Comparison of ENCODE assay signal across 19 cellular contexts in genomic region chr1:225860860-225861441, GRCh38. TPM values are rescaled to one million over a fixed set of nuclear protein-coding genes. Genes with fewer than 3 reads are reported as not detected.
A peak's percentile ranks its signal among the peaks of the same experiment; 100 is the strongest.
DNase-seq lines count a peak whose midpoint lies in the region; ATAC-seq, FAIRE-seq and TF ChIP-seq lines count a peak whose summit lies in the region.
"Had no signal": no experiment of that assay in that cellular context is flagged by ENCODE, and none has a peak within 500 bp of the region (broad histone marks: within the 10 kb centered on the region; RNA-seq: fewer than 3 reads in every experiment).

No MANE protein-coding gene starts in this region.

- ATAC-seq in GM12878 (no peak), GM21528 (IDR thresholded peaks at IDR 0.05; ENCODE audit: low FRiP score, unreplicated experiment) (no peak)
- no peak for ATAC-seq in naive thymus-derived CD4-positive, alpha-beta T cell
- ATAC-seq: HCT116 had no signal

- in situ Hi-C loops in GM12878 (cut with MboI), result no loop called here
- in situ Hi-C loops in HAP-1 (cut with MboI; ENCODE audit: low sequenced_read_pairs), result no loop called here

- no peaks in the 10 kb centered on the region for H3K9me3 ChIP-seq in CD4-positive, alpha-beta memory T cell (ENCODE audit: control insufficient read depth in 1 of 2, low read length in 2 of 2)
- no peaks in the 10 kb centered on the region for H3K9me3 ChIP-seq in GM12878 (replicated peaks; ENCODE audit: control insufficient read depth, insufficient read depth, low read length)
- H3K9me3 ChIP-seq in naive thymus-derived CD4-positive, alpha-beta T cell (ENCODE audit: control insufficient read depth in 2 of 3, low read length in 3 of 3), result no peaks in the 10 kb centered on the region
- H3K9me3 ChIP-seq in HAP-1, result no peaks in the 10 kb centered on the region
- H3K9me3 ChIP-seq: Peyer's patch had no signal

- TF ChIP-seq CTCF in GM12878 (IDR thresholded peaks at IDR 0.05 in 2 of 3, conservative IDR thresholded peaks at IDR 0.05 in 1 of 3; ENCODE audit: control insufficient read depth in 2 of 3, extremely low read depth in 1 of 3, insufficient read depth in 1 of 3, low read depth in 3 of 3, low read length in 3 of 3), result no peak

- H3K4me1 Mint-ChIP-seq in CD4-positive, alpha-beta memory T cell, result peaks cover 6 to 49% (median 23%) of the 10 kb centered on the region in 4 donors
- peaks cover 12 to 24% (median 19%) of the 10 kb centered on the region in 7 donors for H3K4me1 Mint-ChIP-seq in naive thymus-derived CD4-positive, alpha-beta T cell

- no peak overlapping the region for H3K4me2 ChIP-seq in GM12878 (ENCODE audit: control insufficient read depth, insufficient read depth)

- H4K20me1 ChIP-seq in GM12878 (ENCODE audit: control insufficient read depth, insufficient read depth), result no peaks in the 10 kb centered on the region

- no peaks in the 10 kb centered on the region for H3K9me3 Mint-ChIP-seq in CD4-positive, alpha-beta memory T cell
- no peaks in the 10 kb centered on the region for H3K9me3 Mint-ChIP-seq in naive thymus-derived CD4-positive, alpha-beta T cell

- SMC1A ChIA-PET in GM12878 (lab: Charles Lee; ENCODE audit: uncharacterized antibody, unreplicated experiment), result no interaction called here

- peaks cover 53 to 85% of the 10 kb centered on the region in 2 donors for H3K36me3 Mint-ChIP-seq in CD4-positive, alpha-beta memory T cell
- H3K36me3 Mint-ChIP-seq in naive thymus-derived CD4-positive, alpha-beta T cell, result peaks cover 7 to 64% (median 30%) of the 10 kb centered on the region in 5 donors

- intact Hi-C loops in CD4-positive, alpha-beta memory T cell (cut with micrococcal nuclease), result no loop called here
- intact Hi-C loops in GM12878 (cut with micrococcal nuclease; ENCODE audit: unreplicated experiment), result no loop called here
- intact Hi-C loops in naive thymus-derived CD4-positive, alpha-beta T cell (cut with micrococcal nuclease), result no loop called here

- H3K79me2 ChIP-seq in GM12878 (ENCODE audit: control insufficient read depth, insufficient read depth, low read length), result no peaks in the 10 kb centered on the region

- no peak for TF ChIP-seq EP300 in GM12878 (IDR thresholded peaks at IDR 0.05; ENCODE audit: borderline replicate concordance in 1 of 2, control insufficient read depth in 1 of 2, low read depth in 2 of 2, low read length in 2 of 2)

- no TSS peak for BruUV-seq in GM12878 (replicated peaks; lab: Mats Ljungman, UMichigan)

- no peak overlapping the region for H3K4me3 Mint-ChIP-seq in CD4-positive, alpha-beta memory T cell
- H3K4me3 Mint-ChIP-seq in naive thymus-derived CD4-positive, alpha-beta T cell, result no peak overlapping the region

- FAIRE-seq in GM12878 (lab: Jason Lieb, UNC), result no peak
- FAIRE-seq: GM12891 had no signal

- no peak for TF ChIP-seq RAD21 in GM12878 (IDR thresholded peaks at IDR 0.05; ENCODE audit: insufficient read depth, low read depth, low read length)

- no peak overlapping the region for H3K9ac ChIP-seq in GM12878 (ENCODE audit: control insufficient read depth, insufficient read depth, low read length)

- CTCF ChIA-PET in CD4-positive, alpha-beta memory T cell (lab: Charles Lee; ENCODE audit: partially characterized antibody), result interaction anchor here (0.6 to 1.3 kb wide), 2 partner anchors 15 to 50 kb away, joined by 3 read pairs; no protein-coding TSS in a partner anchor
- CTCF ChIA-PET in GM12878 (lab: Yijun Ruan, JAX), result no interaction called here
- CTCF ChIA-PET in naive thymus-derived CD4-positive, alpha-beta T cell (lab: Charles Lee), result interaction anchor here (2.3 kb wide), 1 partner anchor 50 kb away, joined by 7 read pairs; no protein-coding TSS in a partner anchor

- RAD21 ChIA-PET in GM12878 (lab: Charles Lee; ENCODE audit: unreplicated experiment), result no interaction called here

- peak overlapping the region in 4 of 7 donors; percentile 18 to 78 (median 68) for H3K27ac Mint-ChIP-seq in CD4-positive, alpha-beta memory T cell
- H3K27ac Mint-ChIP-seq in naive thymus-derived CD4-positive, alpha-beta T cell, result peak overlapping the region in 6 of 9 donors; percentile 28 to 84 (median 72)

- no peaks in the 10 kb centered on the region for H3K27me3 Mint-ChIP-seq in CD4-positive, alpha-beta memory T cell
- H3K27me3 Mint-ChIP-seq in naive thymus-derived CD4-positive, alpha-beta T cell, result no peaks in the 10 kb centered on the region

- no peak overlapping the region for H3K27ac ChIP-seq in CD4-positive, alpha-beta memory T cell (ENCODE audit: low read depth, low read length)
- H3K27ac ChIP-seq in GM12878 (ENCODE audit: control insufficient read depth, insufficient read depth), result no peak overlapping the region
- no peak overlapping the region for H3K27ac ChIP-seq in naive thymus-derived CD4-positive, alpha-beta T cell (ENCODE audit: low read depth, low read length)
- H3K27ac ChIP-seq: HL-60, Peyer's patch had no signal

- H3K4me1 ChIP-seq in CD4-positive, alpha-beta memory T cell (ENCODE audit: insufficient read depth, low read length), result peaks cover 9% of the 10 kb centered on the region
- H3K4me1 ChIP-seq in GM12878 (ENCODE audit: control insufficient read depth, insufficient read depth, low read length) (peaks cover 2% of the 10 kb centered on the region), HAP-1 (peaks cover 10% of the 10 kb centered on the region)
- peaks cover 5 to 9% of the 10 kb centered on the region in 2 donors for H3K4me1 ChIP-seq in naive thymus-derived CD4-positive, alpha-beta T cell (ENCODE audit: control insufficient read depth in 2 of 2, insufficient read depth in 2 of 2, low read length in 2 of 2)

- no peak overlapping the region for H3K4me3 ChIP-seq in CD4-positive, alpha-beta memory T cell (ENCODE audit: low read length in 2 of 2)
- H3K4me3 ChIP-seq in GM12878 (no peak overlapping the region), HAP-1 (no peak overlapping the region)
- H3K4me3 ChIP-seq in naive thymus-derived CD4-positive, alpha-beta T cell (ENCODE audit: low read length), result no peak overlapping the region
- H3K4me3 ChIP-seq: Peyer's patch had no signal

- H3K36me3 ChIP-seq in CD4-positive, alpha-beta memory T cell (ENCODE audit: insufficient read depth, low read length), result peaks cover 87% of the 10 kb centered on the region
- H3K36me3 ChIP-seq in GM12878 (ENCODE audit: control insufficient read depth in 2 of 2, insufficient read depth in 2 of 2, low read length in 1 of 2), result peaks cover 14 to 15% of the 10 kb centered on the region in 2 experiments
- peaks cover 51 to 100% (median 57%) of the 10 kb centered on the region in 3 experiments for H3K36me3 ChIP-seq in naive thymus-derived CD4-positive, alpha-beta T cell (ENCODE audit: control insufficient read depth in 2 of 3, insufficient read depth in 3 of 3, low read length in 3 of 3)
- peaks cover 40% of the 10 kb centered on the region for H3K36me3 ChIP-seq in HAP-1 (replicated peaks)

- POLR2A ChIA-PET in CD4-positive, alpha-beta memory T cell (lab: Charles Lee; ENCODE audit: partially characterized antibody), result interaction anchor here (2.4 to 2.9 kb wide), 2 partner anchors 10 to 21 kb away, joined by 11 to 21 read pairs; partner anchors contain the start of gene TMEM63A
- POLR2A ChIA-PET in GM12878 (lab: Charles Lee), result no interaction called here
- POLR2A ChIA-PET in naive thymus-derived CD4-positive, alpha-beta T cell (lab: Charles Lee), result interaction anchor here (0.6 to 4.5 kb wide), 6 partner anchors 12 to 345 kb away, joined by 3 to 32 read pairs (median 3); partner anchors contain the start of genes SRP9 and TMEM63A

- 88% methylated on average over 7 of the region's 7 CpGs for WGBS in GM12878 (ENCODE audit: insufficient coverage, insufficient replicate concordance, low lambda C conversion rate, missing lambda C conversion rate)

- H3K27me3 ChIP-seq in CD4-positive, alpha-beta memory T cell (ENCODE audit: insufficient read depth, low read length), result no peaks in the 10 kb centered on the region
- no peaks in the 10 kb centered on the region for H3K27me3 ChIP-seq in GM12878 (replicated peaks in 1 of 2; ENCODE audit: control insufficient read depth in 2 of 2, insufficient read depth in 2 of 2, low read length in 1 of 2)
- no peaks in the 10 kb centered on the region for H3K27me3 ChIP-seq in naive thymus-derived CD4-positive, alpha-beta T cell (ENCODE audit: control insufficient read depth in 2 of 2, insufficient read depth in 2 of 2, low read length in 2 of 2)
- H3K27me3 ChIP-seq in HAP-1 (ENCODE audit: low read depth), result no peaks in the 10 kb centered on the region
- H3K27me3 ChIP-seq: Peyer's patch had no signal

- no peak overlapping the region for H2AFZ ChIP-seq in GM12878 (ENCODE audit: control insufficient read depth, low read depth, low read length)

- no peak for TF ChIP-seq POLR2A in GM12878 (IDR thresholded peaks at IDR 0.05; ENCODE audit: low read depth, low read length)

- peak; percentile 61 for DNase-seq in NCI-H2171 treated with DMSO at 0.1 percent for 48 hours (lab: John Stamatoyannopoulos, UW)
- DNase-seq in NCI-H2171 (lab: John Stamatoyannopoulos, UW), result no peak
- DNase-seq in CD4-positive, alpha-beta memory T cell, result no peak
- no peak for DNase-seq in GM12878 (ENCODE audit: low read depth, low spot score)
- DNase-seq in naive thymus-derived CD4-positive, alpha-beta T cell, result no peak
- DNase-seq in HAP-1 (ENCODE audit: low spot score in 2 of 2), result no peak
- no peak for DNase-seq in midbrain (lab: John Stamatoyannopoulos, UW)
- DNase-seq: C1 segment of cervical spinal cord, KG1, NCI-H1092, NCI-H1694, NCI-H510A treated with DMSO at 0.1 percent for 48 hours, Peyer's patch, SHP77 had no signal

RNA-seq across cellular contexts. Expression of gene TMEM63A, which starts 21.2 kb away (rescaled TPM):
- 100 to 1,000 TPM; 476 to 507 TPM for total RNA-seq in CD4-positive, alpha-beta memory T cell
- 10 to 100 TPM; 46.2 to 79.5 TPM for polyA plus RNA-seq in CD4-positive, alpha-beta memory T cell
- total RNA-seq in GM12878 (2013; cell fraction: nucleolus; rRNA removed), result 302 and 309 TPM in 2 replicates
- total RNA-seq in GM12878 (2014; rRNA removed), result 12.0 TPM in 2 replicates
- 8.7 and 10.4 TPM in 2 replicates for total RNA-seq in GM12878 (2014; rRNA removed; fragmentation: Illumina TruSeq; extraction: Trizol)
- 27.6 and 31.8 TPM in 2 replicates for total RNA-seq in GM12878 (2021)
- 9.4 TPM for polyA plus RNA-seq in GM12878 (2011; ENCODE audit: low read depth)
- 21.0 and 33.5 TPM in 2 replicates for polyA plus RNA-seq in GM12878 (2011; rRNA removed)
- 18.1 and 18.5 TPM in 2 replicates for polyA plus RNA-seq in GM12878 (2011; cell fraction: cytosol; rRNA removed)
- polyA plus RNA-seq in GM12878 (2011; cell fraction: nucleus; rRNA removed), result 203 and 271 TPM in 2 replicates
- 18.2 and 27.5 TPM in 2 replicates for polyA plus RNA-seq in GM12878 (2012)
- 19.6 and 20.1 TPM in 2 replicates for polyA plus RNA-seq in GM12878 (2014; fragmentation: Illumina TruSeq; extraction: Trizol)
- polyA plus RNA-seq in GM12878 (2014; fragmentation: Nextera tagmentation; extraction: Ambion mirVana), result 1 to 10 TPM; 1.3 to 1.8 TPM
- polyA plus RNA-seq in GM12878 (2014; rRNA removed), result 17.2 and 20.2 TPM in 2 replicates
- polyA plus RNA-seq in GM12878 (2016; fragmentation: Nextera tagmentation; extraction: Ambion mirVana), result 10 to 100 TPM; 14.4 to 15.9 TPM
- polyA minus RNA-seq in GM12878 (2011; rRNA and poly(A)+ RNA removed), result 37.9 and 46.4 TPM in 2 replicates
- 7.7 and 11.4 TPM in 2 replicates for polyA minus RNA-seq in GM12878 (2011; cell fraction: cytosol; rRNA and poly(A)+ RNA removed)
- polyA minus RNA-seq in GM12878 (2011; cell fraction: nucleus; rRNA and poly(A)+ RNA removed), result 61.2 and 88.9 TPM in 2 replicates
- total RNA-seq in naive thymus-derived CD4-positive, alpha-beta T cell, result 100 to 1,000 TPM; 189 to 611 (median 383) TPM
- polyA plus RNA-seq in naive thymus-derived CD4-positive, alpha-beta T cell, result 10 to 100 TPM; 55.0 to 85.3 TPM

RNA-seq across cellular contexts. Expression of gene LEFTY1, which starts 28.0 kb away (rescaled TPM):
- total RNA-seq in CD4-positive, alpha-beta memory T cell, result under 1 TPM; 0.55 to 0.75 TPM
- polyA plus RNA-seq in CD4-positive, alpha-beta memory T cell, result not detected
- not detected in 2 replicates for total RNA-seq in GM12878 (2013; cell fraction: nucleolus; rRNA removed)
- total RNA-seq in GM12878 (2014; rRNA removed), result 0.06 TPM in 1 of 2 replicates, not detected in the other
- total RNA-seq in GM12878 (2014; rRNA removed; fragmentation: Illumina TruSeq; extraction: Trizol), result not detected in 2 replicates
- 0.27 TPM in 1 of 2 replicates, not detected in the other for total RNA-seq in GM12878 (2021)
- not detected for polyA plus RNA-seq in GM12878 (2011; ENCODE audit: low read depth)
- not detected in 2 replicates for polyA plus RNA-seq in GM12878 (2011; rRNA removed)
- polyA plus RNA-seq in GM12878 (2011; cell fraction: cytosol; rRNA removed), result 0.04 TPM in 1 of 2 replicates, not detected in the other
- 0.06 TPM in 1 of 2 replicates, not detected in the other for polyA plus RNA-seq in GM12878 (2011; cell fraction: nucleus; rRNA removed)
- 0.08 TPM in 1 of 2 replicates, not detected in the other for polyA plus RNA-seq in GM12878 (2012)
- polyA plus RNA-seq in GM12878 (2014; fragmentation: Illumina TruSeq; extraction: Trizol), result not detected in 2 replicates
- polyA plus RNA-seq in GM12878 (2014; fragmentation: Nextera tagmentation; extraction: Ambion mirVana), result not detected
- 0.06 TPM in 1 of 2 replicates, not detected in the other for polyA plus RNA-seq in GM12878 (2014; rRNA removed)
- not detected for polyA plus RNA-seq in GM12878 (2016; fragmentation: Nextera tagmentation; extraction: Ambion mirVana)
- not detected in 2 replicates for polyA minus RNA-seq in GM12878 (2011; rRNA and poly(A)+ RNA removed)
- polyA minus RNA-seq in GM12878 (2011; cell fraction: cytosol; rRNA and poly(A)+ RNA removed), result not detected in 2 replicates
- not detected in 2 replicates for polyA minus RNA-seq in GM12878 (2011; cell fraction: nucleus; rRNA and poly(A)+ RNA removed)
- total RNA-seq in naive thymus-derived CD4-positive, alpha-beta T cell, result under 1 TPM in 2 of 5 experiments, not detected in 3; 0.84 to 0.85 TPM
- not detected for polyA plus RNA-seq in naive thymus-derived CD4-positive, alpha-beta T cell
- total RNA-seq: A172 had no signal

RNA-seq across cellular contexts. Expression of gene EPHX1, which starts 51.0 kb away (rescaled TPM):
- 1 to 10 TPM; 2.1 to 3.0 TPM for total RNA-seq in CD4-positive, alpha-beta memory T cell
- under 1 TPM; 0.34 to 0.56 TPM for polyA plus RNA-seq in CD4-positive, alpha-beta memory T cell
- total RNA-seq in GM12878 (2013; cell fraction: nucleolus; rRNA removed), result 1.2 and 3.3 TPM in 2 replicates
- total RNA-seq in GM12878 (2014; rRNA removed) (0.73 and 1.0 TPM in 2 replicates), GM12878 (2014; rRNA removed; fragmentation: Illumina TruSeq; extraction: Trizol) (1.0 TPM in 2 replicates), GM12878 (2021) (2.6 and 2.9 TPM in 2 replicates)
- 1.4 TPM for polyA plus RNA-seq in GM12878 (2011; ENCODE audit: low read depth)
- polyA plus RNA-seq in GM12878 (2011; rRNA removed) (0.29 and 0.69 TPM in 2 replicates), GM12878 (2014; fragmentation: Illumina TruSeq; extraction: Trizol) (1.4 and 1.6 TPM in 2 replicates), GM12878 (2014; fragmentation: Nextera tagmentation; extraction: Ambion mirVana) (not detected), GM12878 (2014; rRNA removed) (0.33 and 1.6 TPM in 2 replicates), GM12878 (2016; fragmentation: Nextera tagmentation; extraction: Ambion mirVana) (under 1 TPM; 0.64 to 0.83 TPM)
- polyA plus RNA-seq in GM12878 (2011; cell fraction: cytosol; rRNA removed), result 0.22 and 0.78 TPM in 2 replicates
- 1.1 and 1.2 TPM in 2 replicates for polyA plus RNA-seq in GM12878 (2011; cell fraction: nucleus; rRNA removed)
- polyA plus RNA-seq in GM12878 (2012), result 1.5 and 2.8 TPM in 2 replicates
- 0.62 TPM in 1 of 2 replicates, not detected in the other for polyA minus RNA-seq in GM12878 (2011; rRNA and poly(A)+ RNA removed)
- not detected in 2 replicates for polyA minus RNA-seq in GM12878 (2011; cell fraction: cytosol; rRNA and poly(A)+ RNA removed)
- polyA minus RNA-seq in GM12878 (2011; cell fraction: nucleus; rRNA and poly(A)+ RNA removed), result 0.86 and 0.97 TPM in 2 replicates
- total RNA-seq in naive thymus-derived CD4-positive, alpha-beta T cell, result 1 to 10 TPM; 1.5 to 3.2 (median 2.0) TPM
- under 1 TPM; 0.66 to 0.83 TPM for polyA plus RNA-seq in naive thymus-derived CD4-positive, alpha-beta T cell
